Comparison of ENCODE assay signal across 27 cellular contexts in the genomic region with DNA sequence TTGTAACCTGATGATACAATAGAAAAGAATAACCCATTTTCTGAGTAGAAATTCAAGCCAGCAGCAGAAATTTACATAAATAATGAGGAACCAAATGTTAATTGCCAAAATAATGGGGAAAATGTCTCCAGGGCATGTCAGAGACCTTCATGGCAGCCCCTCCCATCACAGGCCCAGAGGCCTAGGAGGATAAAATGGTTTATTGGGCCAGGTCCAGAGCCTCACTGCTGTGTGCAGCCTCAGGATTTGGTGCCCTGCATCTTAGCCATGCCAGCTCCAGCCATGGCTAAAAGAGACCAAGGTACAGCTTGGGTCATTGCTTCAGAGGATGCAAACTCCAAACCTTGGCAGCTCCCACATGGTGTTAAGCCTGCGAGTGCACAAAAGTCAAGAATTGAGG.
"Had no signal": no experiment of that assay in that cellular context is flagged by ENCODE, and none has a peak within 500 bp of the region (broad histone marks: within the 10 kb centered on the region; RNA-seq: fewer than 3 reads in every experiment).

No MANE protein-coding gene starts in this region.

- H3K9me3 ChIP-seq: ovary, psoas muscle, right lobe of liver, thoracic aorta, thyroid gland, upper lobe of right lung, uterus had no signal

- H3K79me2 ChIP-seq: parathyroid adenoma had no signal

- H3K4me1 Mint-ChIP-seq: naive thymus-derived CD4-positive, alpha-beta T cell; natural killer cell; nephron; stimulated activated effector memory CD8-positive, alpha-beta T cell treated with anti-CD3 and anti-CD28 coated beads, Interleukin-12 subunit alpha, Interleukin-12 subunit beta, amount 100 ng/mL, for 72 hours; stimulated activated naive B cell treated with anti-CD40 and anti-IgM and Interleukin-4, amounts not matched to agents 10 μg/mL and 1 μg/mL and 100 μg/mL, for 72 hours had no signal

- H3K27ac ChIP-seq: neural progenitor cell, ovary, parathyroid adenoma, psoas muscle, right lobe of liver, sigmoid colon, stomach, thoracic aorta, thyroid gland, tibial nerve, upper lobe of right lung, uterus had no signal

- H3K4me3 ChIP-seq: neural progenitor cell, ovary, psoas muscle, right lobe of liver, sigmoid colon, stomach, thoracic aorta, thyroid gland, tibial nerve, upper lobe of right lung, uterus had no signal

- DNase-seq: naive thymus-derived CD4-positive, alpha-beta T cell; natural killer cell; occipital lobe; ovary; psoas muscle; right cardiac atrium; right lobe of liver; sigmoid colon; small intestine; stimulated activated CD4-positive, alpha-beta T cell treated with anti-CD3 and anti-CD28 coated beads, Interleukin-15, amount 100 ng/mL, for 24 hours; stimulated activated CD4-positive, alpha-beta T cell treated with anti-CD3 and anti-CD28 coated beads, Interleukin-2, amount 100 ng/mL, for 24 hours; stimulated activated CD4-positive, alpha-beta T cell treated with anti-CD3 and anti-CD28 coated beads, Interleukin-2, amount 100 ng/mL, for 48 hours; stimulated activated CD4-positive, alpha-beta T cell treated with anti-CD3 and anti-CD28 coated beads, Interleukin-4, amount 100 ng/mL, for 24 hours; stimulated activated naive B cell treated with anti-CD40 and anti-IgM and Interleukin-4, amounts not matched to agents 10 μg/mL and 1 μg/mL and 100 μg/mL, for 72 hours; stimulated activated naive CD4-positive, alpha-beta T cell treated with Interleukin-2 at 50 U/mL for 16 hours; stomach; thyroid gland; trophoblast cell; upper lobe of right lung; uterus had no signal

- H3K4me1 ChIP-seq: neural progenitor cell, parathyroid adenoma, psoas muscle, right lobe of liver, sigmoid colon, stomach, thyroid gland, tibial nerve, upper lobe of right lung, uterus had no signal

- H3K36me3 ChIP-seq: neural progenitor cell, ovary, right lobe of liver, sigmoid colon, stomach, thoracic aorta, thyroid gland, tibial nerve, upper lobe of right lung, uterus had no signal

- H3K27me3 ChIP-seq: neural progenitor cell, ovary, right lobe of liver, sigmoid colon, stomach, thyroid gland, tibial nerve, upper lobe of right lung, uterus had no signal

- H3K27ac Mint-ChIP-seq: naive thymus-derived CD4-positive, alpha-beta T cell; natural killer cell; nephron; neural progenitor cell; progenitor cell of endocrine pancreas; stimulated activated effector memory CD8-positive, alpha-beta T cell treated with anti-CD3 and anti-CD28 coated beads, Interleukin-12 subunit alpha, Interleukin-12 subunit beta, amount 100 ng/mL, for 72 hours; stimulated activated naive B cell treated with anti-CD40 and anti-IgM and Interleukin-4, amounts not matched to agents 10 μg/mL and 1 μg/mL and 100 μg/mL, for 72 hours had no signal

- ATAC-seq: naive thymus-derived CD4-positive, alpha-beta T cell; natural killer cell; psoas muscle; right cardiac atrium; right lobe of liver; stimulated activated effector memory CD8-positive, alpha-beta T cell treated with anti-CD3 and anti-CD28 coated beads, Interleukin-12 subunit alpha, Interleukin-12 subunit beta, amount 100 ng/mL, for 72 hours; stimulated activated naive B cell treated with anti-CD40 and anti-IgM and Interleukin-4, amounts not matched to agents 10 μg/mL and 1 μg/mL and 100 μg/mL, for 72 hours; upper lobe of right lung had no signal

- H3K4me3 Mint-ChIP-seq: naive thymus-derived CD4-positive, alpha-beta T cell; natural killer cell; nephron; neural progenitor cell; stimulated activated effector memory CD8-positive, alpha-beta T cell treated with anti-CD3 and anti-CD28 coated beads, Interleukin-12 subunit alpha, Interleukin-12 subunit beta, amount 100 ng/mL, for 72 hours; stimulated activated naive B cell treated with anti-CD40 and anti-IgM and Interleukin-4, amounts not matched to agents 10 μg/mL and 1 μg/mL and 100 μg/mL, for 72 hours had no signal

- H2AFZ ChIP-seq: neural progenitor cell, parathyroid adenoma had no signal

- H3K27me3 Mint-ChIP-seq: naive thymus-derived CD4-positive, alpha-beta T cell; stimulated activated naive B cell treated with anti-CD40 and anti-IgM and Interleukin-4, amounts not matched to agents 10 μg/mL and 1 μg/mL and 100 μg/mL, for 72 hours had no signal

- H3K4me2 ChIP-seq: neural progenitor cell had no signal

- H3K36me3 Mint-ChIP-seq: naive thymus-derived CD4-positive, alpha-beta T cell; natural killer cell; neural progenitor cell; stimulated activated effector memory CD8-positive, alpha-beta T cell treated with anti-CD3 and anti-CD28 coated beads, Interleukin-12 subunit alpha, Interleukin-12 subunit beta, amount 100 ng/mL, for 72 hours; stimulated activated naive B cell treated with anti-CD40 and anti-IgM and Interleukin-4, amounts not matched to agents 10 μg/mL and 1 μg/mL and 100 μg/mL, for 72 hours had no signal

- FAIRE-seq: small intestine had no signal

- H3K9ac ChIP-seq: neural progenitor cell, parathyroid adenoma had no signal
